In genomic region chr6:149566372-149567193, GRCh38 we compare ENCODE assay signal across 8 cellular contexts. TPM values are rescaled to one million over a fixed set of nuclear protein-coding genes. Genes with fewer than 3 reads are reported as not detected.
DNase-seq lines count a peak whose midpoint lies in the region; ATAC-seq, FAIRE-seq and TF ChIP-seq lines count a peak whose summit lies in the region.

GINM1 (plus strand) TSS chr6:149566375; CDS start chr6:149566415, 40 bp downstream.

- H3K36me3 Mint-ChIP-seq in GM23338 (ENCODE audit: low read depth): no peaks in the 10 kb centered on the region

- H3K27ac ChIP-seq in GM23338 (ENCODE audit: low read depth): peak within 1 kb of the TSS; percentile 94

- peak within 1 kb of the TSS; percentile 100 for H2AFZ ChIP-seq in GM23338

- no peak for FAIRE-seq in bronchial epithelial cell (lab: Jason Lieb, UNC)

- H3K4me3 ChIP-seq in GM23338 (peak within 1 kb of the TSS; percentile 90), MG63 (peak within 1 kb of the TSS; percentile 92), bronchial epithelial cell (ENCODE audit: low read depth, low read length) (peak within 1 kb of the TSS; percentile 71)

- H3K79me2 ChIP-seq in GM23338 (replicated peaks; ENCODE audit: insufficient read depth): peaks cover 46% of the 10 kb centered on the region

- H3K4me1 ChIP-seq in GM23338 (ENCODE audit: insufficient read depth): peaks cover 16% of the 10 kb centered on the region

- peaks cover 9% of the 10 kb centered on the region for H3K27me3 Mint-ChIP-seq in GM23338 (ENCODE audit: insufficient read depth, low read depth, poor library complexity)

- H3K4me1 Mint-ChIP-seq in GM23338: peaks cover 10% of the 10 kb centered on the region; the same call in 2 of the 3 replicates

- 0 out of 4 replicates have a peak, but pooled peaks of 1 of the 2 experiments have one; percentile 1 for TF ChIP-seq CTCF in GM23338 (conservative IDR thresholded peaks at IDR 0.05; ENCODE audit: low read depth in 2 of 2)
- TF ChIP-seq CTCF in bronchial epithelial cell (IDR thresholded peaks at IDR 0.05; ENCODE audit: insufficient read depth, low read length, severe bottlenecking): no peak

- H3K27me3 ChIP-seq in GM23338 (ENCODE audit: insufficient read depth) (no peaks in the 10 kb centered on the region), MG63 (no peaks in the 10 kb centered on the region), bronchial epithelial cell (ENCODE audit: control insufficient read depth, insufficient read depth, low read length) (no peaks in the 10 kb centered on the region)

- no peaks in the 10 kb centered on the region for H3K9me2 ChIP-seq in GM23338 (ENCODE audit: insufficient read depth)

- H3K4me3 Mint-ChIP-seq in GM23338: peak within 1 kb of the TSS; percentile 95

- peak; percentile 82 for ATAC-seq in GM23338

- no peaks in the 10 kb centered on the region; the same call in 1 of the 2 replicates for H3K36me3 ChIP-seq in GM23338 (ENCODE audit: insufficient read depth)
- no peaks in the 10 kb centered on the region for H3K36me3 ChIP-seq in MG63
- H3K36me3 ChIP-seq in bronchial epithelial cell (ENCODE audit: control insufficient read depth, insufficient read depth, low read length): no peaks in the 10 kb centered on the region

- peak within 1 kb of the TSS; percentile 91 for H3K4me2 ChIP-seq in GM23338

- peaks cover 26% of the 10 kb centered on the region for H4K20me1 ChIP-seq in GM23338 (replicated peaks; ENCODE audit: insufficient read depth)

- no peaks in the 10 kb centered on the region for H3K9me3 Mint-ChIP-seq in GM23338

- no peaks in the 10 kb centered on the region for H3K9me3 ChIP-seq in MG63

- DNase-seq in GDM1 (lab: John Stamatoyannopoulos, UW): peak; percentile 30
- peak; percentile 77 for DNase-seq in GM23338 (ENCODE audit: low spot score)
- DNase-seq in MG63: peak; percentile 50
- peak; percentile 66 for DNase-seq in UCSD-AML1 (lab: John Stamatoyannopoulos, UW; ENCODE audit: unreplicated experiment)
- DNase-seq in bronchial epithelial cell (ENCODE audit: low read depth): no peak
- DNase-seq in iris pigment epithelial cell (ENCODE audit: low read depth): peak; percentile 48
- DNase-seq in stimulated activated CD4-positive, alpha-beta T cell treated with anti-CD3 and anti-CD28 coated beads, Interleukin-12 subunit alpha, Interleukin-12 subunit beta, amount 100 ng/mL, for 4 hours: peak; percentile 53
- DNase-seq in GF-D8 (lab: John Stamatoyannopoulos, UW): no peak

- peaks cover 12% of the 10 kb centered on the region; the same call in 1 of the 2 replicates for H3F3A ChIP-seq in GM23338 (replicated peaks; ENCODE audit: low read depth)

- H3K27ac Mint-ChIP-seq in GM23338: peak within 1 kb of the TSS; percentile 96

TF ChIP-seq in GM23338, 12 proteins besides CTCF, POLR2A, EP300 and RAD21:
- no peak for TF ChIP-seq STAT1 (IDR thresholded peaks at IDR 0.05; ENCODE audit: unreplicated experiment)
- no peak for TF ChIP-seq ETS1 (IDR thresholded peaks at IDR 0.05)
- TF ChIP-seq EZH2phosphoT487 (IDR thresholded peaks at IDR 0.05; ENCODE audit: unreplicated experiment): no peak
- TF ChIP-seq POLR2AphosphoS5 (IDR thresholded peaks at IDR 0.05; ENCODE audit: low read depth): peak; percentile 76
- no peak for TF ChIP-seq ZNF331 (CRISPR knock-in tag; IDR thresholded peaks at IDR 0.05; ENCODE audit: low read depth)
- TF ChIP-seq REST (IDR thresholded peaks at IDR 0.05; ENCODE audit: unreplicated experiment): no peak
TF ChIP-seq in GM23338: peak in this region for 1.

RNA-seq across cellular contexts. Expression of gene GINM1, which starts in this region (rescaled TPM):
- total RNA-seq in GM23338 (2014; rRNA removed; shearing (Covaris generic)): 13.4 and 19.2 TPM in 2 replicates
- polyA plus RNA-seq in GM23338 (2016; fragmentation: Nextera tagmentation; extraction: Ambion mirVana): 23.5 and 24.1 TPM in 2 replicates
- 45.1 and 45.8 TPM in 2 replicates for total RNA-seq in MG63 (2014; rRNA removed; shearing (Covaris generic); ENCODE audit: low replicate concordance)
- total RNA-seq in bronchial epithelial cell: 30.8 and 41.2 TPM in 2 replicates

Comparison
In these comparisons a context has a peak if more than half of its experiments do, and no peak if none do; other contexts are left out.
1. DNase-seq: peak in GDM1 (single experiment), GM23338 (single experiment), MG63 (single experiment), UCSD-AML1 (single experiment), iris pigment epithelial cell (single experiment) and stimulated activated CD4-positive, alpha-beta T cell treated with anti-CD3 and anti-CD28 coated beads, Interleukin-12 subunit alpha, Interleukin-12 subunit beta, amount 100 ng/mL, for 4 hours (single experiment); none in bronchial epithelial cell (single experiment) and GF-D8 (single experiment).
2. Peak in every context shown above with its lines, with median percentiles within 50 percentile points of each other: H3K4me3 ChIP-seq.